ENCODE assay signal across 1 cellular context in genomic region chr16:66427451-66427860, GRCh38.
TF ChIP-seq lines count a peak whose summit lies in the region.

No MANE protein-coding gene starts in this region.

TF ChIP-seq in SK-N-SH, 30 proteins besides CTCF, POLR2A, EP300 and RAD21 (continued from another document):
- TF ChIP-seq ZBTB33 (IDR thresholded peaks at IDR 0.05; ENCODE audit: borderline replicate concordance, low read depth) (no peak), TEAD4 (IDR thresholded peaks at IDR 0.05; ENCODE audit: borderline replicate concordance, insufficient read depth) (no peak), FOSL2 (IDR thresholded peaks at IDR 0.05; ENCODE audit: borderline replicate concordance, low read depth) (no peak), TAF1 (IDR thresholded peaks at IDR 0.05; ENCODE audit: borderline replicate concordance, low read depth, low read length) (no peak), JUND (IDR thresholded peaks at IDR 0.05) (no peak), FOXJ3 (CRISPR knock-in tag; IDR thresholded peaks at IDR 0.05) (no peak), MXI1 (IDR thresholded peaks at IDR 0.05; ENCODE audit: low read depth, low read length) (no peak), SMC3 (IDR thresholded peaks at IDR 0.05; ENCODE audit: low read depth, low read length) (no peak)
